ENCODE assay signal across 20 cellular contexts in genomic region chr3:149307435-149307783, GRCh38.
DNase-seq lines count a peak whose midpoint lies in the region; ATAC-seq and TF ChIP-seq lines count a peak whose summit lies in the region.
"Had no signal": no experiment of that assay in that cellular context is flagged by ENCODE, and none has a peak within 500 bp of the region (broad histone marks: within the 10 kb centered on the region; RNA-seq: fewer than 3 reads in every experiment).

No MANE protein-coding gene starts in this region.

- no peaks in the 10 kb centered on the region for H3K9me2 ChIP-seq in MM.1S (replicated peaks; ENCODE audit: insufficient read depth, low read length)

- H3K9me3 ChIP-seq in MM.1S (replicated peaks; ENCODE audit: insufficient read depth, low read length) (no peaks in the 10 kb centered on the region), tibial artery (no peaks in the 10 kb centered on the region), HAP-1 (no peaks in the 10 kb centered on the region)
- H3K9me3 ChIP-seq: BE2C had no signal

- DNase-seq in SKM-1 treated with dmso at 0.1 percent for 144 hours (lab: John Stamatoyannopoulos, UW; ENCODE audit: unreplicated experiment), result peak; percentile 9
- no peak for DNase-seq in SKM-1 (lab: John Stamatoyannopoulos, UW; ENCODE audit: unreplicated experiment)
- no peak for DNase-seq in MM.1S
- peak; percentile 24 for DNase-seq in UCSD-AML1 (lab: John Stamatoyannopoulos, UW; ENCODE audit: unreplicated experiment)
- DNase-seq in stimulated activated effector memory CD8-positive, alpha-beta T cell treated with anti-CD3 and anti-CD28 coated beads, Interleukin-12 subunit alpha, Interleukin-12 subunit beta, amount 100 ng/mL, for 72 hours (ENCODE audit: low spot score in 2 of 2), result no peak
- DNase-seq in tibial artery, result no peak
- DNase-seq in HAP-1 (ENCODE audit: low spot score in 2 of 2), result no peak
- DNase-seq: BE2C; CD4-positive, alpha-beta memory T cell; DMS153; GF-D8; H9; KG1; NCI-H1417 treated with DMSO at 0.1 percent for 48 hours; NCI-H1930; NCI-H226; NCI-H524 had no signal

- TF ChIP-seq CTCF in MM.1S (IDR thresholded peaks at IDR 0.05; ENCODE audit: low read length), result no peak
- no peak for TF ChIP-seq CTCF in tibial artery (IDR thresholded peaks at IDR 0.05)

- intact Hi-C loops in tibial artery (cut with DNase I; ENCODE audit: low total_unique reads), result no loop called here

- H3K4me3 ChIP-seq in MM.1S (ENCODE audit: low read length) (no peak overlapping the region), tibial artery (no peak overlapping the region), HAP-1 (no peak overlapping the region)
- H3K4me3 ChIP-seq: GM12878 had no signal

- H3K36me3 Mint-ChIP-seq in stimulated activated effector memory CD8-positive, alpha-beta T cell treated with anti-CD3 and anti-CD28 coated beads, Interleukin-12 subunit alpha, Interleukin-12 subunit beta, amount 100 ng/mL, for 72 hours, result no peaks in the 10 kb centered on the region
- H3K36me3 Mint-ChIP-seq: CD4-positive, alpha-beta memory T cell had no signal

- no peak overlapping the region for H3K9ac ChIP-seq in MM.1S (ENCODE audit: low read length)

- in situ Hi-C loops in HAP-1 (cut with MboI; ENCODE audit: low sequenced_read_pairs), result no loop called here

- H3F3A ChIP-seq in MM.1S (ENCODE audit: insufficient read depth, low read length), result peaks cover 7% of the 10 kb centered on the region; the same call in 1 of the 2 replicates

- H3K36me3 ChIP-seq in MM.1S (replicated peaks; ENCODE audit: insufficient read depth, low read length) (no peaks in the 10 kb centered on the region), tibial artery (no peaks in the 10 kb centered on the region), HAP-1 (replicated peaks) (no peaks in the 10 kb centered on the region)
- H3K36me3 ChIP-seq: BE2C had no signal

- H3K4me3 Mint-ChIP-seq in stimulated activated effector memory CD8-positive, alpha-beta T cell treated with anti-CD3 and anti-CD28 coated beads, Interleukin-12 subunit alpha, Interleukin-12 subunit beta, amount 100 ng/mL, for 72 hours, result no peak overlapping the region
- H3K4me3 Mint-ChIP-seq: CD4-positive, alpha-beta memory T cell; H9 had no signal

- H3K4me2 ChIP-seq in MM.1S (ENCODE audit: low read depth, low read length), result peak overlapping the region; percentile 65; the same call in 1 of the 2 replicates

- no peaks in the 10 kb centered on the region for H3K27me3 ChIP-seq in MM.1S (replicated peaks; ENCODE audit: insufficient read depth, low read length)
- H3K27me3 ChIP-seq in tibial artery, result no peaks in the 10 kb centered on the region
- H3K27me3 ChIP-seq in HAP-1 (ENCODE audit: low read depth), result no peaks in the 10 kb centered on the region
- H3K27me3 ChIP-seq: BE2C had no signal

- no peaks in the 10 kb centered on the region for H3K9me3 Mint-ChIP-seq in stimulated activated effector memory CD8-positive, alpha-beta T cell treated with anti-CD3 and anti-CD28 coated beads, Interleukin-12 subunit alpha, Interleukin-12 subunit beta, amount 100 ng/mL, for 72 hours
- H3K9me3 Mint-ChIP-seq: CD4-positive, alpha-beta memory T cell had no signal

- no peaks in the 10 kb centered on the region for H3K4me1 Mint-ChIP-seq in stimulated activated effector memory CD8-positive, alpha-beta T cell treated with anti-CD3 and anti-CD28 coated beads, Interleukin-12 subunit alpha, Interleukin-12 subunit beta, amount 100 ng/mL, for 72 hours
- H3K4me1 Mint-ChIP-seq: CD4-positive, alpha-beta memory T cell had no signal

- no peaks in the 10 kb centered on the region for H3K79me2 ChIP-seq in MM.1S (ENCODE audit: low read length)

- peak overlapping the region; percentile 24; the same call in 1 of the 2 replicates for H3K27ac ChIP-seq in MM.1S (ENCODE audit: low read length)
- H3K27ac ChIP-seq in tibial artery, result no peak overlapping the region

- H3K27ac Mint-ChIP-seq in stimulated activated effector memory CD8-positive, alpha-beta T cell treated with anti-CD3 and anti-CD28 coated beads, Interleukin-12 subunit alpha, Interleukin-12 subunit beta, amount 100 ng/mL, for 72 hours, result no peak overlapping the region
- H3K27ac Mint-ChIP-seq: H9 had no signal

- H3K4me1 ChIP-seq in MM.1S (ENCODE audit: low read length) (peaks cover 26% of the 10 kb centered on the region), tibial artery (peaks cover 0 to 12% (median 1%) of the 10 kb centered on the region in 4 donors), HAP-1 (no peaks in the 10 kb centered on the region)
- H3K4me1 ChIP-seq: BE2C had no signal

- H2AFZ ChIP-seq in MM.1S (ENCODE audit: low read length), result peak overlapping the region; percentile 55; the same call in 1 of the 2 replicates

- no peaks in the 10 kb centered on the region for H4K20me1 ChIP-seq in MM.1S (ENCODE audit: insufficient read depth, low read length)

- no peak for ATAC-seq in stimulated activated effector memory CD8-positive, alpha-beta T cell treated with anti-CD3 and anti-CD28 coated beads, Interleukin-12 subunit alpha, Interleukin-12 subunit beta, amount 100 ng/mL, for 72 hours
- ATAC-seq in HG02938 (IDR thresholded peaks at IDR 0.05; ENCODE audit: unreplicated experiment), result no peak
- ATAC-seq: GM12878, Right ventricle myocardium inferior had no signal

Comparison
In these comparisons a context has a peak if more than half of its experiments do, and no peak if none do; other contexts are left out.
1. DNase-seq: peak in SKM-1 treated with dmso at 0.1 percent for 144 hours (single experiment) and UCSD-AML1 (single experiment); none in SKM-1 (single experiment), MM.1S (single experiment), stimulated activated effector memory CD8-positive, alpha-beta T cell treated with anti-CD3 and anti-CD28 coated beads, Interleukin-12 subunit alpha, Interleukin-12 subunit beta, amount 100 ng/mL, for 72 hours (0 of 2), tibial artery (0 of 2) and HAP-1 (0 of 2).